In the genomic region with DNA sequence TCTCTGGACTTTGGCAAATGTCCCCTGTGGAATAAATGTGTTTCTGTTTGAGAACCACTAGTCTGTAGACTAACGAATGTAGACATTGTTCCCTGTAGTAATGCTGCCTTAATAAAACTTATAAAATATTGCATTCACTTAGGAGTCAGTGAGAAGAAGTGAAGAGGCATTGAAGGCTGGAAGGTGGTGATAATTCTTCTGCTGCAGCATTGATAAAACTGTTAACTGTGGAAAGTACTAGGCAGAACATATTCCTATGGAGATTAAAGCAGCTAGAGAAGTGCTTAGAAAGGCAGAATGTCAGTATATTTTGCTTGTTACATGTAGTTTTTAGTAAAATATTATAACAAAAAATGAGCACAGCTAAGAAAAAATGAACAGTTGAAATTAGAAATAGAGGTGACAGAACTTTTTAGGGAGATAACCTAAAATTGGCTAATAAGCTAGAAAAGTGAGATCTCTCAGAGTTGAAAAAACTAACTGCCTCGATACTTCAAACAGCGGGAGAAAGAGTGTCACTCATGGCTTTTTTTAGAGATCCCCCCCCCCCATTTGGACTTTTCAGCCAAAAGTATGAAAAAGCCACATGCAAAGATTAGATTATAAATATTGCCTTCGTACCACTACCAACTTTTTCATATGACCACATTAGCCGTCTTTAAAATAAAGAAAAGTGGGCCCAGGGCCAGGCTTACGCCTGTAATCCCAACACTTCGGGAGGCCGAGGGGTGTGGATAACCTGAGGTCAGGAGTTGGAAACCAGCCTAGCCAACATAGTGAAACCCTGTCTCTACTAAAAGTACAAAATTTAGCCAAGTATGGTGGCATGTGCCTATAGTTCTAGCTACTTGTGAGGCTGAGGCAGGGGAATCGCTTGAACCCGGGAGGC, we compare ENCODE assay signal across 1 cellular context.
A peak's percentile ranks its signal among the peaks of the same experiment; 100 is the strongest.
TF ChIP-seq lines count a peak whose summit lies in the region.

No MANE protein-coding gene starts in this region.

TF ChIP-seq in K562, 482 proteins besides CTCF, POLR2A, EP300 and RAD21 (continued from another document and continues in another):
- TF ChIP-seq VEZF1 (CRISPR knock-in tag; IDR thresholded peaks at IDR 0.05) (no peak; the same call in 1 of the 2 replicates), RAD51 (IDR thresholded peaks at IDR 0.05; ENCODE audit: borderline replicate concordance, low read depth) (no peak), ZNF140 (CRISPR knock-in tag; IDR thresholded peaks at IDR 0.05) (no peak), PREB (CRISPR knock-in tag; IDR thresholded peaks at IDR 0.05) (no peak), PRPF4 (IDR thresholded peaks at IDR 0.05; ENCODE audit: insufficient read depth, low read depth, low read length, poor library complexity, severe bottlenecking) (no peak), RBM22 (IDR thresholded peaks at IDR 0.05; ENCODE audit: low read depth, low read length, poor library complexity, severe bottlenecking) (no peak), FOXA3 (CRISPR knock-in tag; conservative IDR thresholded peaks at IDR 0.05 in 1 of 2, IDR thresholded peaks at IDR 0.05 in 1 of 2) (no peak), STAT5A (IDR thresholded peaks at IDR 0.05; ENCODE audit: borderline replicate concordance, low read length) (peak; percentile 76), XRCC4 (IDR thresholded peaks at IDR 0.05; ENCODE audit: extremely low read depth, insufficient read depth, insufficient read length) (no peak), KDM1A (IDR thresholded peaks at IDR 0.05) (no peak), MITF (IDR thresholded peaks at IDR 0.05) (no peak), ATF7 (IDR thresholded peaks at IDR 0.05) (no peak), BACH1 (tag; IDR thresholded peaks at IDR 0.05) (no peak), ZFP1 (CRISPR knock-in tag; IDR thresholded peaks at IDR 0.05) (no peak), ARID3B (CRISPR knock-in tag; IDR thresholded peaks at IDR 0.05; ENCODE audit: borderline replicate concordance) (no peak), ZNF282 (CRISPR knock-in tag; IDR thresholded peaks at IDR 0.05) (no peak), ZNF57 (CRISPR knock-in tag; IDR thresholded peaks at IDR 0.05) (no peak), NFIX (CRISPR knock-in tag; IDR thresholded peaks at IDR 0.05; ENCODE audit: low read depth) (no peak), NCOA6 (IDR thresholded peaks at IDR 0.05) (no peak), ZBTB33 (CRISPR knock-in tag; IDR thresholded peaks at IDR 0.05) (no peak), ZNF347 (CRISPR knock-in tag; IDR thresholded peaks at IDR 0.05; ENCODE audit: low read depth) (no peak), NR3C1 (CRISPR knock-in tag; IDR thresholded peaks at IDR 0.05) (no peak), PHTF2 (CRISPR knock-in tag; IDR thresholded peaks at IDR 0.05) (no peak), HIVEP1 (CRISPR knock-in tag; IDR thresholded peaks at IDR 0.05) (no peak), ARHGAP35 (IDR thresholded peaks at IDR 0.05; ENCODE audit: partially characterized antibody) (no peak), SMARCC2 (IDR thresholded peaks at IDR 0.05; ENCODE audit: low read depth) (peak; percentile 70; the same call in 1 of the 2 replicates), MTA2 (IDR thresholded peaks at IDR 0.05; ENCODE audit: low read depth) (peak; percentile 77), HNRNPL (IDR thresholded peaks at IDR 0.05; ENCODE audit: low read depth, low read length) (no peak), ARNT (IDR thresholded peaks at IDR 0.05) (peak in 1 of 2 experiments; percentile 75; a peak in 1 of 4 replicates), ZNF23 (CRISPR knock-in tag; IDR thresholded peaks at IDR 0.05) (no peak), MAX (CRISPR knock-in tag; IDR thresholded peaks at IDR 0.05) (no peak), ZNF398 (CRISPR knock-in tag; IDR thresholded peaks at IDR 0.05) (no peak), ZNF589 (CRISPR knock-in tag; IDR thresholded peaks at IDR 0.05; ENCODE audit: low read depth) (no peak), CC2D1A (IDR thresholded peaks at IDR 0.05) (peak; percentile 74; the same call in 1 of the 2 replicates), CBX2 (IDR thresholded peaks at IDR 0.05; ENCODE audit: insufficient read depth, low read length, poor library complexity, severe bottlenecking) (no peak), ATF6 (CRISPR knock-in tag; IDR thresholded peaks at IDR 0.05) (no peak), KLF16 (IDR thresholded peaks at IDR 0.05) (peak; percentile 67; the same call in 1 of the 2 replicates), CSDE1 (IDR thresholded peaks at IDR 0.05) (no peak), ERF (CRISPR knock-in tag; IDR thresholded peaks at IDR 0.05) (no peak), SRSF3 (IDR thresholded peaks at IDR 0.05; ENCODE audit: insufficient read depth, low read length) (no peak), ZNF41 (CRISPR knock-in tag; conservative IDR thresholded peaks at IDR 0.05) (no peak), TSC22D4 (tag; IDR thresholded peaks at IDR 0.05) (no peak), GATAD2B (IDR thresholded peaks at IDR 0.05; ENCODE audit: borderline replicate concordance) (0 out of 2 replicates have a peak, but pooled peaks have one; percentile 18), NFRKB (IDR thresholded peaks at IDR 0.05; ENCODE audit: low read depth) (peak; percentile 23; the same call in 1 of the 2 replicates), THRAP3 (IDR thresholded peaks at IDR 0.05; ENCODE audit: borderline replicate concordance) (no peak), MIER1 (IDR thresholded peaks at IDR 0.05; ENCODE audit: low read depth) (no peak)
- TF ChIP-seq, protein P1, sequence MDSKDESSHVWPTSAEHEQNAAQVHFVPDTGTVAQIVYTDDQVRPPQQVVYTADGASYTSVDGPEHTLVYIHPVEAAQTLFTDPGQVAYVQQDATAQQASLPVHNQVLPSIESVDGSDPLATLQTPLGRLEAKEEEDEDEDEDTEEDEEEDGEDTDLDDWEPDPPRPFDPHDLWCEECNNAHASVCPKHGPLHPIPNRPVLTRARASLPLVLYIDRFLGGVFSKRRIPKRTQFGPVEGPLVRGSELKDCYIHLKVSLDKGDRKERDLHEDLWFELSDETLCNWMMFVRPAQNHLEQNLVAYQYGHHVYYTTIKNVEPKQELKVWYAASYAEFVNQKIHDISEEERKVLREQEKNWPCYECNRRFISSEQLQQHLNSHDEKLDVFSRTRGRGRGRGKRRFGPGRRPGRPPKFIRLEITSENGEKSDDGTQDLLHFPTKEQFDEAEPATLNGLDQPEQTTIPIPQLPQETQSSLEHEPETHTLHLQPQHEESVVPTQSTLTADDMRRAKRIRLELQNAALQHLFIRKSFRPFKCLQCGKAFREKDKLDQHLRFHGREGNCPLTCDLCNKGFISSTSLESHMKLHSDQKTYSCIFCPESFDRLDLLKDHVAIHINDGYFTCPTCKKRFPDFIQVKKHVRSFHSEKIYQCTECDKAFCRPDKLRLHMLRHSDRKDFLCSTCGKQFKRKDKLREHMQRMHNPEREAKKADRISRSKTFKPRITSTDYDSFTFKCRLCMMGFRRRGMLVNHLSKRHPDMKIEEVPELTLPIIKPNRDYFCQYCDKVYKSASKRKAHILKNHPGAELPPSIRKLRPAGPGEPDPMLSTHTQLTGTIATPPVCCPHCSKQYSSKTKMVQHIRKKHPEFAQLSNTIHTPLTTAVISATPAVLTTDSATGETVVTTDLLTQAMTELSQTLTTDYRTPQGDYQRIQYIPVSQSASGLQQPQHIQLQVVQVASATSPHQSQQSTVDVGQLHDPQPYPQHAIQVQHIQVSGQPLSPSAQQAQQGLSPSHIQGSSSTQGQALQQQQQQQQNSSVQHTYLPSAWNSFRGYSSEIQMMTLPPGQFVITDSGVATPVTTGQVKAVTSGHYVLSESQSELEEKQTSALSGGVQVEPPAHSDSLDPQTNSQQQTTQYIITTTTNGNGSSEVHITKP (IDR thresholded peaks at IDR 0.05; ENCODE audit: partially characterized antibody) = no peak
